ENCODE assay signal across 1 cellular context in the genomic region with DNA sequence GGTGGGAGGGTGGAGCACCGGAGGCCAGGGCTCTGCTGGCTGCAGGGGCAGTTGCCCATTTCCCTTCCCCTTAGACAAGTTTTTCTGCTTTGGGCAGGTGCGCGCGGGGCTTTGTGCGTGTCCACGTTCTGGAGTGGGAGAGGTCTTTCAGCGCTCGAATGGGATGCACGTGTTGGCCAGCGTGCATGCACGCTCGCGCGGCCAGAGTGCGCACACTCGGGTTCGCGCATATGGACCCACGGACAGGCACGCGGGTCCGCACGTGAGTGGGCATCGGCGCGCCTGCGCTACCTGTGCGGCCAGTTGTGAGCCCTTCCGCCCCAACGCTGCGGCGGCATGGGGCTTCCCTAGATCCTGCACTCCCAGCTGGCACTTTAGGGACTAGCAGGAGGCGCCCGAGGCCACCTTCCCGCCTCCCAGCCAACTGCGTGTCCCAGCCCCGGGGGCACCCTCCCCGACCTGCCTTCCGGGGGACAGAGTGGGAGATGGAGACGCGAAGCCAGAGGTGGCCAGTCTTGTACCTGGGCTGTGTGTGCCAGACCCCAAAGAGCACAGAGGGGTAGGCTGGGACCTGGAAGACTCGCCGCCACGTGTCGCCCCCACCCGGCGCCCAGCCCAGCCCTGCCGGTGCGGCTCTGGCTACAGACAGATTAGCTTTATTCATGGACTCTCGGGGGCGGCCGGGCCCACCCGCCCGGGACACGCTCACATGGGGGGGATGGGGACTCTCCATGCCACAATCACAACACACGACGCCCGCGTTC.
A peak's percentile ranks its signal among the peaks of the same experiment; 100 is the strongest.
TF ChIP-seq lines count a peak whose summit lies in the region.

No MANE protein-coding gene starts in this region.

TF ChIP-seq in neural cell, 6 proteins besides CTCF, POLR2A, EP300 and RAD21 (continued from another document):
- TF ChIP-seq, protein P1, sequence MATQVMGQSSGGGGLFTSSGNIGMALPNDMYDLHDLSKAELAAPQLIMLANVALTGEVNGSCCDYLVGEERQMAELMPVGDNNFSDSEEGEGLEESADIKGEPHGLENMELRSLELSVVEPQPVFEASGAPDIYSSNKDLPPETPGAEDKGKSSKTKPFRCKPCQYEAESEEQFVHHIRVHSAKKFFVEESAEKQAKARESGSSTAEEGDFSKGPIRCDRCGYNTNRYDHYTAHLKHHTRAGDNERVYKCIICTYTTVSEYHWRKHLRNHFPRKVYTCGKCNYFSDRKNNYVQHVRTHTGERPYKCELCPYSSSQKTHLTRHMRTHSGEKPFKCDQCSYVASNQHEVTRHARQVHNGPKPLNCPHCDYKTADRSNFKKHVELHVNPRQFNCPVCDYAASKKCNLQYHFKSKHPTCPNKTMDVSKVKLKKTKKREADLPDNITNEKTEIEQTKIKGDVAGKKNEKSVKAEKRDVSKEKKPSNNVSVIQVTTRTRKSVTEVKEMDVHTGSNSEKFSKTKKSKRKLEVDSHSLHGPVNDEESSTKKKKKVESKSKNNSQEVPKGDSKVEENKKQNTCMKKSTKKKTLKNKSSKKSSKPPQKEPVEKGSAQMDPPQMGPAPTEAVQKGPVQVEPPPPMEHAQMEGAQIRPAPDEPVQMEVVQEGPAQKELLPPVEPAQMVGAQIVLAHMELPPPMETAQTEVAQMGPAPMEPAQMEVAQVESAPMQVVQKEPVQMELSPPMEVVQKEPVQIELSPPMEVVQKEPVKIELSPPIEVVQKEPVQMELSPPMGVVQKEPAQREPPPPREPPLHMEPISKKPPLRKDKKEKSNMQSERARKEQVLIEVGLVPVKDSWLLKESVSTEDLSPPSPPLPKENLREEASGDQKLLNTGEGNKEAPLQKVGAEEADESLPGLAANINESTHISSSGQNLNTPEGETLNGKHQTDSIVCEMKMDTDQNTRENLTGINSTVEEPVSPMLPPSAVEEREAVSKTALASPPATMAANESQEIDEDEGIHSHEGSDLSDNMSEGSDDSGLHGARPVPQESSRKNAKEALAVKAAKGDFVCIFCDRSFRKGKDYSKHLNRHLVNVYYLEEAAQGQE (IDR thresholded peaks at IDR 0.05; ENCODE audit: borderline replicate concordance) = no peak
- peak; percentile 28 for TF ChIP-seq MXI1 (conservative IDR thresholded peaks at IDR 0.05; ENCODE audit: poor library complexity, severe bottlenecking)
- TF ChIP-seq EZH2 (IDR thresholded peaks at IDR 0.05; ENCODE audit: borderline replicate concordance, insufficient read depth, low read length, poor library complexity, severe bottlenecking) = no peak
